In the genomic region with DNA sequence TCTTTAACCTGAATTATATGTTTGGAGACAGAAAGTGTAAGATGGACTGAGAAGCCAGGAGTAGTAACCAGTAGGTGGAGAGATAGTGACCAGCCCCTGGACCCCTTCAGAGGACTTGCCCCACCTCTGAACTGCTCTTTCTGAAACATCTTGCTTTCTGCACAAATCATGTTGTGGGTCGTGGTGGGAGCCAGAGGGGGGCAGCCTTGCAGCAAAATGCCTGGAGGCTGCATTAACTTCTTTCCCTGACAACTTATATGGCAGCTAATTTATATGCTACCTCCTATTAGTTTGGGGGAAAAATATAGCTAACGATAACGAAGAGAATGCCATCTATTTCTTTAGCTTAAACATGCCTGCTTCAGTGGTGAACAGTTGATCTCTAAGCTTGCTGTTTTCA, we compare ENCODE assay signal across 9 cellular contexts.
DNase-seq lines count a peak whose midpoint lies in the region; ATAC-seq and TF ChIP-seq lines count a peak whose summit lies in the region.
"Had no signal": no experiment of that assay in that cellular context is flagged by ENCODE, and none has a peak within 500 bp of the region (broad histone marks: within the 10 kb centered on the region; RNA-seq: fewer than 3 reads in every experiment).

No MANE protein-coding gene starts in this region.

- H3K4me1 Mint-ChIP-seq in activated CD4-positive, alpha-beta T cell treated with anti-CD3 and anti-CD28 coated beads, Interleukin-2, amount 10 ng/mL, durations not matched to agents 24 days and 14 days = no peaks in the 10 kb centered on the region

- intact Hi-C loops in lower lobe of right lung (cut with DNase I) = no loop called here
- intact Hi-C loops in activated CD4-positive, alpha-beta T cell treated with anti-CD3 and anti-CD28 coated beads, Interleukin-2, amount 10 ng/mL, durations not matched to agents 24 days and 14 days (cut with micrococcal nuclease) = no loop called here

- H3K9me3 ChIP-seq in lower lobe of right lung = no peaks in the 10 kb centered on the region

- TF ChIP-seq CTCF in GM12865 (IDR thresholded peaks at IDR 0.05; ENCODE audit: insufficient read depth, low read depth, low read length, missing control alignments) (peak; percentile 22), VCaP (conservative IDR thresholded peaks at IDR 0.05) (peak; percentile 49; the same call in 1 of the 2 replicates), lower lobe of right lung (IDR thresholded peaks at IDR 0.05) (peak; percentile 23)

- H3K36me3 Mint-ChIP-seq in activated CD4-positive, alpha-beta T cell treated with anti-CD3 and anti-CD28 coated beads, Interleukin-2, amount 10 ng/mL, durations not matched to agents 24 days and 14 days (ENCODE audit: low read depth) = no peaks in the 10 kb centered on the region

- H3K27me3 ChIP-seq in H7 (ENCODE audit: control insufficient read depth, insufficient read depth, low read length) = no peaks in the 10 kb centered on the region
- no peaks in the 10 kb centered on the region for H3K27me3 ChIP-seq in lower lobe of right lung (ENCODE audit: low read depth)

- H3K36me3 ChIP-seq in H7 (replicated peaks; ENCODE audit: control insufficient read depth, insufficient read depth, low read length) (no peaks in the 10 kb centered on the region), lower lobe of right lung (no peaks in the 10 kb centered on the region)

- H3K27ac Mint-ChIP-seq in activated CD4-positive, alpha-beta T cell treated with anti-CD3 and anti-CD28 coated beads, Interleukin-2, amount 10 ng/mL, durations not matched to agents 24 days and 14 days = no peak overlapping the region

- no peaks in the 10 kb centered on the region for H3K4me1 ChIP-seq in lower lobe of right lung

- H3K27me3 Mint-ChIP-seq in activated CD4-positive, alpha-beta T cell treated with anti-CD3 and anti-CD28 coated beads, Interleukin-2, amount 10 ng/mL, durations not matched to agents 24 days and 14 days = no peaks in the 10 kb centered on the region

- H3K4me3 Mint-ChIP-seq in activated CD4-positive, alpha-beta T cell treated with anti-CD3 and anti-CD28 coated beads, Interleukin-2, amount 10 ng/mL, durations not matched to agents 24 days and 14 days = no peak overlapping the region

- peak; percentile 30 for DNase-seq in GM12865 (ENCODE audit: low read depth)
- peak; percentile 50 for DNase-seq in H7
- no peak for DNase-seq in lower lobe of right lung
- no peak for DNase-seq in activated CD4-positive, alpha-beta T cell treated with anti-CD3 and anti-CD28 coated beads, Interleukin-2, amount 10 ng/mL, durations not matched to agents 24 days and 14 days
- DNase-seq in C1 segment of cervical spinal cord (lab: John Stamatoyannopoulos, UW) = no peak
- DNase-seq in NCI-H2171 (lab: John Stamatoyannopoulos, UW) = no peak
- no peak for DNase-seq in activated CD4-positive, alpha-beta T cell treated with anti-CD3 and anti-CD28 coated beads, Interleukin-2, amount 50 U/mL, for 1 hour
- DNase-seq: SHP77 treated with DMSO at 0.1 percent for 48 hours had no signal

- H3K9me3 Mint-ChIP-seq in activated CD4-positive, alpha-beta T cell treated with anti-CD3 and anti-CD28 coated beads, Interleukin-2, amount 10 ng/mL, durations not matched to agents 24 days and 14 days = no peaks in the 10 kb centered on the region

- ATAC-seq in lower lobe of right lung = no peak

- no peak overlapping the region for H3K4me3 ChIP-seq in GM12865 (ENCODE audit: low read depth, low read length)
- H3K4me3 ChIP-seq in H7 (ENCODE audit: insufficient read depth, low read depth, low read length) = no peak overlapping the region
- H3K4me3 ChIP-seq in lower lobe of right lung = no peak overlapping the region

- H3K27ac ChIP-seq in VCaP = no peak overlapping the region
- H3K27ac ChIP-seq in lower lobe of right lung = no peak overlapping the region

Comparison
In these comparisons a context has a peak if more than half of its experiments do, and no peak if none do; other contexts are left out.
1. DNase-seq: peak in GM12865 (single experiment) and H7 (single experiment); none in lower lobe of right lung (single experiment), activated CD4-positive, alpha-beta T cell treated with anti-CD3 and anti-CD28 coated beads, Interleukin-2, amount 10 ng/mL, durations not matched to agents 24 days and 14 days (single experiment), C1 segment of cervical spinal cord (0 of 14), NCI-H2171 (single experiment) and activated CD4-positive, alpha-beta T cell treated with anti-CD3 and anti-CD28 coated beads, Interleukin-2, amount 50 U/mL, for 1 hour (single experiment).
2. Peak in every context shown above with its lines, with median percentiles within 50 percentile points of each other: CTCF ChIP-seq.